21 cellular contexts compared by ENCODE assay signal in the genomic region with DNA sequence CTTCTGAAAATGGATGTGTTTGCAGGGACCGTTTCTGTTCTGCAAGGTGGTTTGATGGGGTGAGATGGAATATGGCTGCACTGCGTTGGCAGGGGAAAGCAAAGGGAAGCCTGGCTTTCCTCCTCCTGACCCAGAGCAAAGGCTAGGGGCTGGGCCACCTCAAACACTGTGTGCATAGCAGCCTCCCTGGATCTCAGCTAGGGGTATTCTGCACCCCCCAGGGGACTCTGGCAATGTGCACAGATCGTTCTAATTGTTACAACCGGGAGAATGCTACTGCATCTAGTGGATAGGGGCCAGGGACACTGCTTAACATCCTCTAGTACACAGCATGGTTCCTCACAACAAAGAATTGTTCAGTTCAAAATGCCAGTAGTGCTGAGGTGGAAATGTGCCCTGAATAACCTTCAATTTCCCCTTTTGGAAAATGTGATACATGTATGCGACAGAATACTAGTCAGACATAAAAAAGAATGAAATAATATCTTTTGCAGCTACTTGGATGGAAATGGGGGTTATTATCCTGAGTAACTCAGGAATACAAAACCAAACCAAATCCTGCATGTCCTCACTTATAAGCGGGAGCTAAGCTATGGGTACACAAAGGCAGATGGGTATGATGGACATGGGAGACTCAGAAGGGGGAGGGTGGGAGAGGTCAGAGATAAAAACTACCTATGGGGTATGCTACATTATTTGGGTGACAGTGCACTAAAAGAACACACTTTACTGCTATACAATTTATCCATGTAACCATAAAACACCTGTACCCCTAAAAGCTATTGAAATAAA.
DNase-seq lines count a peak whose midpoint lies in the region; ATAC-seq, FAIRE-seq and TF ChIP-seq lines count a peak whose summit lies in the region.
"Had no signal": no experiment of that assay in that cellular context is flagged by ENCODE, and none has a peak within 500 bp of the region (broad histone marks: within the 10 kb centered on the region; RNA-seq: fewer than 3 reads in every experiment).

No MANE protein-coding gene starts in this region.

- peaks cover 0 to 14% (median 0%) of the 10 kb centered on the region in 3 donors for H3K36me3 Mint-ChIP-seq in CD8-positive, alpha-beta memory T cell
- no peaks in the 10 kb centered on the region for H3K36me3 Mint-ChIP-seq in central memory CD8-positive, alpha-beta T cell (ENCODE audit: insufficient read depth)
- H3K36me3 Mint-ChIP-seq: CD14-positive monocyte; CD4-positive, alpha-beta memory T cell had no signal

- H3K4me3 Mint-ChIP-seq in CD8-positive, alpha-beta memory T cell: no peak overlapping the region
- H3K4me3 Mint-ChIP-seq in central memory CD8-positive, alpha-beta T cell: no peak overlapping the region
- H3K4me3 Mint-ChIP-seq: B cell; CD14-positive monocyte; CD4-positive, alpha-beta memory T cell had no signal

- H3K4me1 Mint-ChIP-seq in CD8-positive, alpha-beta memory T cell: no peaks in the 10 kb centered on the region
- H3K4me1 Mint-ChIP-seq in central memory CD8-positive, alpha-beta T cell: no peaks in the 10 kb centered on the region
- H3K4me1 Mint-ChIP-seq: CD14-positive monocyte; CD4-positive, alpha-beta memory T cell had no signal

- 6% methylated on average over 6 of the region's 6 CpGs for WGBS in A549 (ENCODE audit: missing lambda C conversion rate)

- H3K9me3 ChIP-seq in A549 (peaks cover 6% of the 10 kb centered on the region; the same call in 2 of the 3 replicates), OCI-LY3 (ENCODE audit: insufficient read depth, low read length) (peaks cover 15% of the 10 kb centered on the region)
- H3K9me3 ChIP-seq in CD8-positive, alpha-beta memory T cell (ENCODE audit: low read length): peaks cover 2% of the 10 kb centered on the region

- no peak for TF ChIP-seq RAD21 in A549 (conservative IDR thresholded peaks at IDR 0.05 in 1 of 2, IDR thresholded peaks at IDR 0.05 in 1 of 2)

- no peaks in the 10 kb centered on the region for H4K20me1 ChIP-seq in OCI-LY3 (ENCODE audit: insufficient read depth, low read length)

- ATAC-seq in A549 (no peak), HG02885 (IDR thresholded peaks at IDR 0.05; ENCODE audit: poor library complexity, unreplicated experiment) (no peak)
- ATAC-seq in central memory CD8-positive, alpha-beta T cell (replicated peaks; ENCODE audit: extremely low read depth, poor library complexity, severe bottlenecking): no peak
- ATAC-seq: HCT116 had no signal

- no peaks in the 10 kb centered on the region for H3K79me2 ChIP-seq in OCI-LY3 (ENCODE audit: low read length)

- TF ChIP-seq EP300 in A549 (IDR thresholded peaks at IDR 0.05): no peak

- TF ChIP-seq CTCF in A549 (IDR thresholded peaks at IDR 0.05) (no peak), OCI-LY3 (IDR thresholded peaks at IDR 0.05; ENCODE audit: low read depth, low read length) (no peak)

- peaks cover 7 to 19% (median 12%) of the 10 kb centered on the region in 5 donors for H3K9me3 Mint-ChIP-seq in CD8-positive, alpha-beta memory T cell
- H3K9me3 Mint-ChIP-seq in central memory CD8-positive, alpha-beta T cell: peaks cover 10% of the 10 kb centered on the region

- H3K4me2 ChIP-seq in A549 (no peak overlapping the region), OCI-LY3 (ENCODE audit: low read length) (peak overlapping the region; percentile 69)

- no peak overlapping the region for H3K4me3 ChIP-seq in A549
- H3K4me3 ChIP-seq in CD8-positive, alpha-beta memory T cell (ENCODE audit: low read length): no peak overlapping the region
- peak overlapping the region; percentile 44 for H3K4me3 ChIP-seq in OCI-LY3 (ENCODE audit: low read length)

- H3K27me3 ChIP-seq in CD8-positive, alpha-beta memory T cell (ENCODE audit: insufficient read depth, low read length, poor library complexity, severe bottlenecking): no peaks in the 10 kb centered on the region
- H3K27me3 ChIP-seq in OCI-LY3 (ENCODE audit: low read depth, low read length): no peaks in the 10 kb centered on the region

- H3K27ac ChIP-seq in A549: no peak overlapping the region
- H3K27ac ChIP-seq in CD8-positive, alpha-beta memory T cell (ENCODE audit: low read depth, low read length): peak overlapping the region; percentile 71
- H3K27ac ChIP-seq in OCI-LY3 (ENCODE audit: low read length): peak overlapping the region; percentile 92

- no peaks in the 10 kb centered on the region for H3K27me3 Mint-ChIP-seq in CD8-positive, alpha-beta memory T cell
- H3K27me3 Mint-ChIP-seq in central memory CD8-positive, alpha-beta T cell: no peaks in the 10 kb centered on the region
- H3K27me3 Mint-ChIP-seq: B cell; CD4-positive, alpha-beta memory T cell had no signal

- H3K27ac Mint-ChIP-seq in CD8-positive, alpha-beta memory T cell: peak overlapping the region in 1 of 8 donors; percentile 38
- peak overlapping the region; percentile 23 for H3K27ac Mint-ChIP-seq in central memory CD8-positive, alpha-beta T cell (ENCODE audit: low read depth)
- H3K27ac Mint-ChIP-seq: B cell; CD14-positive monocyte; CD4-positive, alpha-beta memory T cell had no signal

- no peak for DNase-seq in A549 (ENCODE audit: low read depth in 1 of 2, low spot score in 1 of 2)
- DNase-seq in CD8-positive, alpha-beta memory T cell: no peak
- no peak for DNase-seq in central memory CD8-positive, alpha-beta T cell (ENCODE audit: low spot score in 2 of 2)
- no peak for DNase-seq in NCI-H1930 (lab: John Stamatoyannopoulos, UW)
- DNase-seq in NCI-H526 treated with DMSO at 0.1 percent for 48 hours (lab: John Stamatoyannopoulos, UW): no peak
- no peak for DNase-seq in NOMO-1 treated with DMSO at 0.1 percent for 48 hours (lab: John Stamatoyannopoulos, UW; ENCODE audit: unreplicated experiment)
- DNase-seq: 8988T; Calu3; CD4-positive, alpha-beta memory T cell; DMS79 treated with DMSO at 0.1 percent for 48 hours; GF-D8; GOT3; H7; IMR-90; KBM-7 had no signal

- POLR2A ChIA-PET in A549 (lab: Yijun Ruan, JAX): no interaction called here
- POLR2A ChIA-PET in CD8-positive, alpha-beta memory T cell (lab: Charles Lee): no interaction called here

- CTCF ChIA-PET in A549 (lab: Yijun Ruan, JAX): interaction anchor here (1.3 to 1.9 kb wide), 2 partner anchors 9 to 18 kb away, joined by 5 read pairs; no protein-coding TSS in a partner anchor
- CTCF ChIA-PET in CD8-positive, alpha-beta memory T cell (lab: Charles Lee): interaction anchor here (0.6 kb wide), 1 partner anchor 20 kb away, joined by 3 read pairs; no protein-coding TSS in a partner anchor

- peak; percentile 74 for FAIRE-seq in A549 (lab: Jason Lieb, UNC)
- FAIRE-seq: HTR-8/SVneo had no signal

- TF ChIP-seq POLR2A in A549 (IDR thresholded peaks at IDR 0.05; ENCODE audit: low read length): no peak

- no peaks in the 10 kb centered on the region for H3K36me3 ChIP-seq in CD8-positive, alpha-beta memory T cell (ENCODE audit: insufficient read depth, low read length)
- H3K36me3 ChIP-seq in OCI-LY3 (replicated peaks; ENCODE audit: low read depth, low read length): peaks cover 14% of the 10 kb centered on the region

- peak overlapping the region; percentile 95 for H2AFZ ChIP-seq in OCI-LY3 (ENCODE audit: low read depth, low read length)

- no peaks in the 10 kb centered on the region for H3K4me1 ChIP-seq in A549
- H3K4me1 ChIP-seq in CD8-positive, alpha-beta memory T cell (ENCODE audit: insufficient read depth, low read length): no peaks in the 10 kb centered on the region
- peaks cover 50% of the 10 kb centered on the region for H3K4me1 ChIP-seq in OCI-LY3 (ENCODE audit: low read length)

- peak overlapping the region; percentile 70 for H3K9ac ChIP-seq in OCI-LY3 (ENCODE audit: low read length)

TF ChIP-seq in A549, 52 proteins besides CTCF, POLR2A, EP300 and RAD21:
- TF ChIP-seq CBX8 (IDR thresholded peaks at IDR 0.05): no peak
- no peak for TF ChIP-seq SREBF2 (IDR thresholded peaks at IDR 0.05)
- TF ChIP-seq CEBPB (IDR thresholded peaks at IDR 0.05): no peak
- no peak for TF ChIP-seq RFX5 (IDR thresholded peaks at IDR 0.05)
- TF ChIP-seq FOSL2 (IDR thresholded peaks at IDR 0.05): no peak
- no peak for TF ChIP-seq FOSL2 (CRISPR knock-in tag; IDR thresholded peaks at IDR 0.05)
- TF ChIP-seq TFCP2L1 (CRISPR knock-in tag; IDR thresholded peaks at IDR 0.05): no peak
- TF ChIP-seq ZSCAN20 (CRISPR knock-in tag; IDR thresholded peaks at IDR 0.05): no peak
- no peak for TF ChIP-seq RARB (CRISPR knock-in tag; IDR thresholded peaks at IDR 0.05)
- no peak for TF ChIP-seq GATA3 (IDR thresholded peaks at IDR 0.05; ENCODE audit: borderline replicate concordance)
- no peak for TF ChIP-seq SMC3 (IDR thresholded peaks at IDR 0.05)
- no peak for TF ChIP-seq EHF (CRISPR knock-in tag; IDR thresholded peaks at IDR 0.05)
- TF ChIP-seq ZFP36 (IDR thresholded peaks at IDR 0.05; ENCODE audit: borderline replicate concordance, partially characterized antibody): no peak
- TF ChIP-seq HOXA7 (CRISPR knock-in tag; IDR thresholded peaks at IDR 0.05): no peak

Comparison
In these comparisons a context has a peak if more than half of its experiments do, and no peak if none do; other contexts are left out.
1. H3K27ac ChIP-seq: peak in CD8-positive, alpha-beta memory T cell (single experiment) and OCI-LY3 (single experiment); none in A549 (0 of 2).